In genomic region chr16:46929378-46930332, GRCh38 we compare ENCODE assay signal across 8 cellular contexts. TPM values are rescaled to one million over a fixed set of nuclear protein-coding genes. Genes with fewer than 3 reads are reported as not detected.
DNase-seq lines count a peak whose midpoint lies in the region; ATAC-seq lines count a peak whose summit lies in the region.

No MANE protein-coding gene starts in this region.

- DNase-seq in COLO668 (lab: John Stamatoyannopoulos, UW; ENCODE audit: unreplicated experiment), result peak; percentile 71
- peak; percentile 28 for DNase-seq in Jurkat, Clone E6-1 (ENCODE audit: low read depth, low spot score)
- DNase-seq in activated CD4-positive, CD25-positive, alpha-beta regulatory T cell (lab: John Stamatoyannopoulos, UW), result peak; percentile 12 to 61 (median 34)
- peak; percentile 44 for DNase-seq in central memory CD4-positive, alpha-beta T cell
- peak; percentile 69 for DNase-seq in kidney tubule cell (ENCODE audit: low spot score)
- peak; percentile 75 to 77 for DNase-seq in stimulated activated CD4-positive, alpha-beta T cell treated with anti-CD3 and anti-CD28 coated beads, Interleukin-2, amount 100 ng/mL, for 24 hours

- no peak overlapping the region; the same call in 1 of the 2 replicates for H3K4me3 ChIP-seq in Jurkat, Clone E6-1 (ENCODE audit: low read length)

- ATAC-seq in GM19452 (IDR thresholded peaks at IDR 0.05; ENCODE audit: unreplicated experiment) (peak; percentile 77), GM21786 (IDR thresholded peaks at IDR 0.05; ENCODE audit: unreplicated experiment) (no peak)

RNA-seq across cellular contexts. Expression of gene DNAJA2, which starts 43.8 kb away (rescaled TPM):
- polyA plus RNA-seq in Jurkat, Clone E6-1 (2012; ENCODE audit: insufficient read depth, insufficient read length), result 71.1 TPM

RNA-seq across cellular contexts. Expression of gene GPT2, which starts 45.5 kb away (rescaled TPM):
- 20.6 TPM for polyA plus RNA-seq in Jurkat, Clone E6-1 (2012; ENCODE audit: insufficient read depth, insufficient read length)
